In the genomic region with DNA sequence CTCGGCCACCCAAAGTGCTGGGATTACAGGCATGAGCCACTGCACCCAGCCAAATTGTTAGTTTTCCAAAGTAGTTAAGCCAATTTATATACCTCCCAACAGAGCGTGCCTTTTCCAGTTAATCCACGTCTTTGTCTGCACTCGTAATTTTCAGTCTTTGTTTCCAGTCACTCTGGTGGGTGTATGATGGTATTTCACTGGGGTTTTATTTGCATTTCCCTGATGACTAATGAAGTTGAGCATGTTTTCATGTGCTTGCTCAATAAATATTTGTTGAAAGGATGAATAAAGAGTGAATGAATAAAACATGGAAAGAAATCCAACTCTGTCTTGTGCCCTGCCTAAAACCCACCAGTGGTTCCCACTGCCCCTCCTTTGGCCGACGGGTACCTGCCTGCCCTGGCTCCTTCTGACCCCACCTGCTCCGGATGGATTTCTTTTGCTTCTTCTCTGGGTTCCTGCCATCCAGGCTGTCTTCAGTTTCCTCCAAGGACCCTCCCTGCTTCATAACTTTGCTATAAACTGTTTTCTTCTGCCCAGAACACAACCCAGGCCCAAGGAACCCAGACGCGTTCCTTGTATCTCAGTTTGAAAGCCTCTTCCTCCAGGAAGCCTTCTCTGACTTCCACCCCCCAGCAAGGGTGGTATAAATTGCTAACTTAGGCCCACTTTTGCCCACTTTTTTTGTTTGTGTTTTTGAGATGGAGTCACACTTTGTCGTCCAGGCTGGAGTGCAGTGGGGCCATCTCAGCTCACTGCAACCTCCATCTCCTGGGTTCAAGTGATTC, we compare ENCODE assay signal across 10 cellular contexts. TPM values are rescaled to one million over a fixed set of nuclear protein-coding genes. Genes with fewer than 3 reads are reported as not detected.
DNase-seq lines count a peak whose midpoint lies in the region; ATAC-seq and TF ChIP-seq lines count a peak whose summit lies in the region.
"Had no signal": no experiment of that assay in that cellular context is flagged by ENCODE, and none has a peak within 500 bp of the region (broad histone marks: within the 10 kb centered on the region; RNA-seq: fewer than 3 reads in every experiment).

No MANE protein-coding gene starts in this region.

- H3K4me3 ChIP-seq in IMR-90 (ENCODE audit: insufficient read depth, low read depth, low read length) = no peak overlapping the region
- no peak overlapping the region for H3K4me3 ChIP-seq in brain microvascular endothelial cell (ENCODE audit: low read depth, low read length)
- H3K4me3 ChIP-seq: upper lobe of right lung had no signal

- peak overlapping the region; percentile 89 for H3K18ac ChIP-seq in IMR-90 (ENCODE audit: low read depth, low read length)

- H4K5ac ChIP-seq in IMR-90 (ENCODE audit: low read depth, low read length) = peak overlapping the region; percentile 76

- H3K4ac ChIP-seq in IMR-90 (ENCODE audit: low read depth, low read length) = peak overlapping the region; percentile 94

- H3K27me3 ChIP-seq in CD4-positive, alpha-beta T cell (ENCODE audit: control insufficient read depth, insufficient read depth, low read length) = no peaks in the 10 kb centered on the region
- no peaks in the 10 kb centered on the region for H3K27me3 ChIP-seq in IMR-90 (ENCODE audit: control insufficient read depth, insufficient read depth, low read length)
- no peaks in the 10 kb centered on the region for H3K27me3 ChIP-seq in brain microvascular endothelial cell (replicated peaks)
- H3K27me3 ChIP-seq: upper lobe of right lung had no signal

- no peak for TF ChIP-seq POLR2A in IMR-90 (IDR thresholded peaks at IDR 0.05; ENCODE audit: low read depth, low read length)

- H2BK120ac ChIP-seq in IMR-90 (ENCODE audit: low read depth, low read length) = peak overlapping the region; percentile 94

- WGBS in IMR-90 (ENCODE audit: extremely low coverage in 2 of 2, insufficient read length in 1 of 2), 2 experiments = 49% methylated on average over 3 of the region's 10 CpGs; no CpG with 5 or more reads in 1 of the 2 experiments

- H2BK20ac ChIP-seq in IMR-90 (ENCODE audit: low read depth, low read length) = peak overlapping the region; percentile 95

- H2BK5ac ChIP-seq in IMR-90 (ENCODE audit: low read depth, low read length, poor library complexity, severe bottlenecking) = peak overlapping the region; percentile 95

- H4K8ac ChIP-seq in IMR-90 (ENCODE audit: low read depth in 2 of 2, low read length in 2 of 2) = peak overlapping the region; percentile 31 to 90

- H3K14ac ChIP-seq in IMR-90 (replicated peaks; ENCODE audit: low read depth, low read length) = peak overlapping the region; percentile 73

- H3K27ac Mint-ChIP-seq in CD4-positive, alpha-beta T cell = no peak overlapping the region
- no peak overlapping the region for H3K27ac Mint-ChIP-seq in neural crest cell (ENCODE audit: unreplicated experiment)

- peaks cover 13% of the 10 kb centered on the region; the same call in 1 of the 2 replicates for H4K20me1 ChIP-seq in IMR-90 (ENCODE audit: insufficient read depth, low read length)

- H3K23ac ChIP-seq in IMR-90 (ENCODE audit: low read depth, low read length) = peak overlapping the region; percentile 75

- peak overlapping the region; percentile 74 for H2AFZ ChIP-seq in IMR-90 (replicated peaks; ENCODE audit: low read length, poor library complexity)

- no peak for DNase-seq in CD4-positive, alpha-beta T cell
- DNase-seq in IMR-90 = peak; percentile 91
- DNase-seq in brain microvascular endothelial cell = peak; percentile 53
- DNase-seq in neural crest cell (ENCODE audit: low read depth, low spot score) = no peak
- DNase-seq in stimulated activated naive CD4-positive, alpha-beta T cell treated with Interleukin-2 at 50 U/mL for 16 hours (lab: John Stamatoyannopoulos, UW) = no peak
- DNase-seq: NCI-H1930 had no signal

- TF ChIP-seq RAD21 in IMR-90 (IDR thresholded peaks at IDR 0.05; ENCODE audit: low read length) = peak; percentile 29; the same call in 1 of the 2 replicates

- CTCF ChIA-PET in CD4-positive, alpha-beta T cell (lab: Charles Lee) = no interaction called here
- CTCF ChIA-PET in IMR-90 (lab: Yijun Ruan, JAX) = interaction anchor here (1.1 kb wide), 1 partner anchor 72 kb away, joined by 3 read pairs; no protein-coding TSS in a partner anchor

- no TSS peak for BruUV-seq in IMR-90 (replicated peaks; lab: Mats Ljungman, UMichigan)

- H2BK15ac ChIP-seq in IMR-90 (ENCODE audit: low read depth, low read length) = peak overlapping the region; percentile 94; the same call in 2 of the 3 replicates

- TF ChIP-seq CTCF in CD4-positive, alpha-beta T cell (IDR thresholded peaks at IDR 0.05) = no peak
- peak; percentile 7; the same call in 1 of the 2 replicates for TF ChIP-seq CTCF in IMR-90 (conservative IDR thresholded peaks at IDR 0.05; ENCODE audit: low read depth, low read length)
- no peak for TF ChIP-seq CTCF in brain microvascular endothelial cell (IDR thresholded peaks at IDR 0.05; ENCODE audit: low read depth, low read length, missing control alignments)
- TF ChIP-seq CTCF in neural crest cell (conservative IDR thresholded peaks at IDR 0.05) = no peak

- peaks cover 10% of the 10 kb centered on the region; the same call in 1 of the 2 replicates for H3K9me1 ChIP-seq in IMR-90 (ENCODE audit: insufficient read depth, low read length)

- in situ Hi-C loops in IMR-90 (cut with MboI; ENCODE audit: low sequenced_read_pairs) = no loop called here
- in situ Hi-C loops in brain microvascular endothelial cell (cut with HindIII; ENCODE audit: low pct_ligation_motif_present, low sequenced_read_pairs) = no loop called here

- H3K4me1 Mint-ChIP-seq in CD4-positive, alpha-beta T cell (ENCODE audit: low read depth) = peaks cover 19% of the 10 kb centered on the region
- H3K4me1 Mint-ChIP-seq in neural crest cell = peaks cover 19% of the 10 kb centered on the region

- peak overlapping the region; percentile 95 for H2AK5ac ChIP-seq in IMR-90 (ENCODE audit: low read depth, low read length)

- H3K9ac ChIP-seq in IMR-90 (ENCODE audit: low read depth, low read length) = peak overlapping the region; percentile 20

- no peak overlapping the region for H3K27ac ChIP-seq in CD4-positive, alpha-beta T cell (ENCODE audit: low read depth, low read length)
- H3K27ac ChIP-seq in IMR-90 (ENCODE audit: insufficient read depth, low read length) (peak overlapping the region; percentile 95), brain microvascular endothelial cell (peak overlapping the region; percentile 38)
- H3K27ac ChIP-seq: upper lobe of right lung had no signal

- H4K91ac ChIP-seq in IMR-90 (ENCODE audit: insufficient read depth, low read depth, low read length) = peak overlapping the region; percentile 98

- no peaks in the 10 kb centered on the region for H3K9me3 ChIP-seq in CD4-positive, alpha-beta T cell (ENCODE audit: control insufficient read depth, low read length)
- H3K9me3 ChIP-seq in IMR-90 (ENCODE audit: control insufficient read depth, insufficient read depth, low read length) = no peaks in the 10 kb centered on the region
- H3K9me3 ChIP-seq: upper lobe of right lung had no signal

- dilution Hi-C loops in IMR-90 (cut with HindIII; ENCODE audit: low sequenced_read_pairs, unreplicated experiment) = no loop called here

- peak overlapping the region; percentile 90 for H2AK9ac ChIP-seq in IMR-90 (replicated peaks; ENCODE audit: low read depth, low read length, poor library complexity)

- intact Hi-C loops in CD4-positive, alpha-beta T cell (cut with DNase I, micrococcal nuclease) = loop anchor here in 1 of 2 experiments (5.0 kb wide), 1 partner anchor 56 kb away; no protein-coding TSS in a partner anchor
- intact Hi-C loops in IMR-90 (cut with micrococcal nuclease) = loop anchor here (5.0 to 10.0 kb wide), 2 partner anchors 69 to 172 kb away; no protein-coding TSS in a partner anchor

- H3K36me3 ChIP-seq in IMR-90 (ENCODE audit: control insufficient read depth, insufficient read depth, low read length) (no peaks in the 10 kb centered on the region), brain microvascular endothelial cell (replicated peaks) (no peaks in the 10 kb centered on the region)
- H3K36me3 ChIP-seq: upper lobe of right lung had no signal

- peak overlapping the region; percentile 62 for H3K4me2 ChIP-seq in IMR-90 (ENCODE audit: low read depth, low read length)

- peaks cover 12% of the 10 kb centered on the region for H3K36me3 Mint-ChIP-seq in CD4-positive, alpha-beta T cell (ENCODE audit: low read depth)
- no peaks in the 10 kb centered on the region for H3K36me3 Mint-ChIP-seq in neural crest cell (ENCODE audit: low read depth)

- no peak for ATAC-seq in CD4-positive, alpha-beta T cell (ENCODE audit: poor library complexity)
- ATAC-seq in IMR-90 (ENCODE audit: low read depth) (peak; percentile 64), HG02973 (IDR thresholded peaks at IDR 0.05; ENCODE audit: unreplicated experiment) (no peak), HG02885 (IDR thresholded peaks at IDR 0.05; ENCODE audit: poor library complexity, unreplicated experiment) (no peak), GM18861 (IDR thresholded peaks at IDR 0.05; ENCODE audit: unreplicated experiment) (no peak)
- ATAC-seq: upper lobe of right lung had no signal

- H3K4me1 ChIP-seq in IMR-90 (ENCODE audit: control insufficient read depth, insufficient read depth, low read length) = peaks cover 18% of the 10 kb centered on the region

- peak overlapping the region; percentile 7 for H3K4me3 Mint-ChIP-seq in CD4-positive, alpha-beta T cell
- peak overlapping the region; percentile 48 for H3K4me3 Mint-ChIP-seq in neural crest cell

- peaks cover 4 to 22% of the 10 kb centered on the region in 2 experiments; a peak in 3 of 4 replicates for H3K79me1 ChIP-seq in IMR-90 (ENCODE audit: low read depth in 1 of 2, low read length in 2 of 2)

- peak overlapping the region; percentile 84 for H3K56ac ChIP-seq in IMR-90 (ENCODE audit: extremely low read depth, insufficient read depth, low read length)

- H3K27me3 Mint-ChIP-seq in CD4-positive, alpha-beta T cell = no peaks in the 10 kb centered on the region
- peaks cover 2% of the 10 kb centered on the region for H3K27me3 Mint-ChIP-seq in neural crest cell (ENCODE audit: low read depth)

- no peaks in the 10 kb centered on the region for H3K9me3 Mint-ChIP-seq in CD4-positive, alpha-beta T cell
- no peaks in the 10 kb centered on the region for H3K9me3 Mint-ChIP-seq in neural crest cell

- POLR2A ChIA-PET in CD4-positive, alpha-beta T cell (lab: Charles Lee) = interaction anchor here (1.1 kb wide), 1 partner anchor 13 kb away, joined by 3 read pairs; no protein-coding TSS in a partner anchor
- POLR2A ChIA-PET in IMR-90 (lab: Charles Lee; ENCODE audit: unreplicated experiment) = no interaction called here

RNA-seq across cellular contexts. Expression of a gene that starts 3.0 kb away (rescaled TPM):
- 10 to 100 TPM; 42.9 to 44.8 TPM for total RNA-seq in CD4-positive, alpha-beta T cell
- total RNA-seq in IMR-90 (2012; rRNA removed) (34.4 and 39.4 TPM in 2 replicates), neural crest cell (34.9 and 38.7 TPM in 2 replicates)
- polyA plus RNA-seq in IMR-90 (2012; rRNA removed) = 61.8 and 66.0 TPM in 2 replicates
- polyA plus RNA-seq in IMR-90 (2012; cell fraction: cytosol; rRNA removed) = 42.5 and 75.2 TPM in 2 replicates
- polyA plus RNA-seq in IMR-90 (2012; cell fraction: nucleus; rRNA removed; ENCODE audit: low replicate concordance) = 126 and 203 TPM in 2 replicates

RNA-seq across cellular contexts. Expression of a gene that starts 58.0 kb away (rescaled TPM):
- total RNA-seq in CD4-positive, alpha-beta T cell = 10 to 100 TPM; 14.4 to 15.5 TPM
- 40.1 and 61.9 TPM in 2 replicates for total RNA-seq in IMR-90 (2012; rRNA removed)
- 19.8 and 28.8 TPM in 2 replicates for polyA plus RNA-seq in IMR-90 (2012; rRNA removed)
- polyA plus RNA-seq in IMR-90 (2012; cell fraction: cytosol; rRNA removed) = 4.6 and 6.5 TPM in 2 replicates
- 1.9 and 10.9 TPM in 2 replicates for polyA plus RNA-seq in IMR-90 (2012; cell fraction: nucleus; rRNA removed; ENCODE audit: low replicate concordance)
- 30.6 and 33.0 TPM in 2 replicates for total RNA-seq in neural crest cell

Comparison
In these comparisons a context has a peak if more than half of its experiments do, and no peak if none do; other contexts are left out.
1. DNase-seq: peak in IMR-90 (single experiment) and brain microvascular endothelial cell (single experiment); none in CD4-positive, alpha-beta T cell (0 of 10), neural crest cell (single experiment) and stimulated activated naive CD4-positive, alpha-beta T cell treated with Interleukin-2 at 50 U/mL for 16 hours (single experiment).